ENCODE assay signal across 9 cellular contexts in the genomic region with DNA sequence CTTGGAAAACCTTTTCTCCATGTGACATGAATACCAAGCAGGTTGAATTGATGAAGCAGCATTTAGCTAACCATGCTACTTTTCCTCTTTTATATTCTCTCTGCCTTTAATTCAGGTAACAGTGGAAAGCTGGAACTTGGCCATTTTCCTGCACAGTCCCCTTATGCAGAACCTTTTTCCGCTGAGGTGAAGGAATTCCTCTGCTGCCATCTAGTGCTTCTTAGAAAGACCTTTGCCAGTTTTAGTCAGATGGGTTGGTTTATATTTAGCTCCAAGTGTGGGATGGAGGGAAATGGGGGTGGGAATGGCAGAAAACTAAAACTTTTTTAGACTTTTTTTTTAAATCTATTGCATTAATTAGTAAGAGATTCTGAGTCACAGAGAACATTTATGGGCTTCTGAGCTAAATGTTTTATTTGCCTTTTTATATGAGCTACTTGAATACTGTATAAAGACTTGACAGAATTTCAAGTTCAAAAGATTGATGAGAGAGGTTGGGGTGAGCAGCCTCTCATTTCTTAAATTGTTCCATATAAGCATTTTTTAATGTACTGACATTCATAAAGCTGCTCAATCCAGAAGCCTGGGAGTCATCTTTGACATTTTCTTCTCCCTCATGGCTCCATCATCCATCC.
DNase-seq lines count a peak whose midpoint lies in the region; ATAC-seq and TF ChIP-seq lines count a peak whose summit lies in the region.
"Had no signal": no experiment of that assay in that cellular context is flagged by ENCODE, and none has a peak within 500 bp of the region (broad histone marks: within the 10 kb centered on the region; RNA-seq: fewer than 3 reads in every experiment).

No MANE protein-coding gene starts in this region.

- peaks cover 8% of the 10 kb centered on the region for H3K27me3 Mint-ChIP-seq in progenitor cell of endocrine pancreas
- H3K27me3 Mint-ChIP-seq in activated T-helper 1 cell treated with anti-CD3 and anti-CD28 coated beads, Interleukin-12 subunit alpha, Interleukin-12 subunit beta, Interleukin-2, Interleukin-4 antibody, amounts not matched to agents 30 ng/mL and 10 ng/mL and 1 ng/mL, durations not matched to agents 14 hours and 24 hours and 36 hours (ENCODE audit: insufficient read depth) = peaks cover 11% of the 10 kb centered on the region
- H3K27me3 Mint-ChIP-seq: dendritic cell treated with granulocyte-macrophage colony-stimulating factor and Interleukin-4, amounts not matched to agents 40 ng/mL and 50 ng/mL, for 4 days had no signal

- H3K4me3 Mint-ChIP-seq in progenitor cell of endocrine pancreas (ENCODE audit: low read depth) = no peak overlapping the region
- H3K4me3 Mint-ChIP-seq in activated T-helper 1 cell treated with anti-CD3 and anti-CD28 coated beads, Interleukin-12 subunit alpha, Interleukin-12 subunit beta, Interleukin-2, Interleukin-4 antibody, amounts not matched to agents 30 ng/mL and 10 ng/mL and 1 ng/mL, durations not matched to agents 14 hours and 24 hours and 36 hours = no peak overlapping the region
- H3K4me3 Mint-ChIP-seq: dendritic cell treated with granulocyte-macrophage colony-stimulating factor and Interleukin-4, amounts not matched to agents 40 ng/mL and 50 ng/mL, for 4 days had no signal

- H3K27ac Mint-ChIP-seq in progenitor cell of endocrine pancreas = no peak overlapping the region
- H3K27ac Mint-ChIP-seq in activated T-helper 1 cell treated with anti-CD3 and anti-CD28 coated beads, Interleukin-12 subunit alpha, Interleukin-12 subunit beta, Interleukin-2, Interleukin-4 antibody, amounts not matched to agents 30 ng/mL and 10 ng/mL and 1 ng/mL, durations not matched to agents 14 hours and 24 hours and 36 hours = no peak overlapping the region
- H3K27ac Mint-ChIP-seq: dendritic cell treated with granulocyte-macrophage colony-stimulating factor and Interleukin-4, amounts not matched to agents 40 ng/mL and 50 ng/mL, for 4 days had no signal

- POLR2A ChIA-PET in AG04449 (lab: Yijun Ruan, JAX) = no interaction called here

- no peaks in the 10 kb centered on the region for H3K4me1 Mint-ChIP-seq in progenitor cell of endocrine pancreas (ENCODE audit: low read depth)
- H3K4me1 Mint-ChIP-seq in activated T-helper 1 cell treated with anti-CD3 and anti-CD28 coated beads, Interleukin-12 subunit alpha, Interleukin-12 subunit beta, Interleukin-2, Interleukin-4 antibody, amounts not matched to agents 30 ng/mL and 10 ng/mL and 1 ng/mL, durations not matched to agents 14 hours and 24 hours and 36 hours (ENCODE audit: low read depth) = no peaks in the 10 kb centered on the region

- DNase-seq in AG04449 (ENCODE audit: low read depth, low spot score) (peak; percentile 49), NCI-H1105 treated with DMSO at 0.1 percent for 48 hours (lab: John Stamatoyannopoulos, UW) (peak; percentile 88), SKM-1 (lab: John Stamatoyannopoulos, UW; ENCODE audit: unreplicated experiment) (peak; percentile 50), foreskin keratinocyte (peak; percentile 37 to 70), progenitor cell of endocrine pancreas (ENCODE audit: low spot score, unreplicated experiment) (no peak)
- no peak for DNase-seq in activated T-helper 1 cell treated with anti-CD3 and anti-CD28 coated beads, Interleukin-12 subunit alpha, Interleukin-12 subunit beta, Interleukin-2, Interleukin-4 antibody, amounts not matched to agents 30 ng/mL and 10 ng/mL and 1 ng/mL, durations not matched to agents 14 hours and 24 hours and 36 hours (ENCODE audit: low spot score)

- H3K4me3 ChIP-seq in AG04449 (ENCODE audit: low read depth, low read length) = no peak overlapping the region

- TF ChIP-seq CTCF in AG04449 (IDR thresholded peaks at IDR 0.05; ENCODE audit: insufficient read depth, low read length, missing control alignments) (peak; percentile 53), foreskin keratinocyte (conservative IDR thresholded peaks at IDR 0.05) (peak; percentile 94), progenitor cell of endocrine pancreas (IDR thresholded peaks at IDR 0.05; ENCODE audit: unreplicated experiment) (peak; percentile 76)

- no peaks in the 10 kb centered on the region for H3K27me3 ChIP-seq in foreskin keratinocyte

- no peaks in the 10 kb centered on the region for H3K36me3 Mint-ChIP-seq in progenitor cell of endocrine pancreas (ENCODE audit: insufficient read depth)
- H3K36me3 Mint-ChIP-seq in activated T-helper 1 cell treated with anti-CD3 and anti-CD28 coated beads, Interleukin-12 subunit alpha, Interleukin-12 subunit beta, Interleukin-2, Interleukin-4 antibody, amounts not matched to agents 30 ng/mL and 10 ng/mL and 1 ng/mL, durations not matched to agents 14 hours and 24 hours and 36 hours (ENCODE audit: low read depth) = no peaks in the 10 kb centered on the region

- H3K4me1 ChIP-seq in foreskin keratinocyte = peaks cover 12% of the 10 kb centered on the region

- ATAC-seq in GM18907 (IDR thresholded peaks at IDR 0.05; ENCODE audit: unreplicated experiment) (peak; percentile 60), foreskin keratinocyte (peak; percentile 64), GM19328 (IDR thresholded peaks at IDR 0.05; ENCODE audit: unreplicated experiment) (no peak)

- CTCF ChIA-PET in AG04449 (lab: Yijun Ruan, JAX) = interaction anchor here (0.7 to 3.4 kb wide), 30 partner anchors 9 to 1283 kb away, joined by 3 to 85 read pairs (median 3); no protein-coding TSS in a partner anchor

- intact Hi-C loops in activated T-helper 1 cell treated with anti-CD3 and anti-CD28 coated beads, Interleukin-12 subunit alpha, Interleukin-12 subunit beta, Interleukin-2, Interleukin-4 antibody, amounts not matched to agents 30 ng/mL and 10 ng/mL and 1 ng/mL, durations not matched to agents 14 hours and 24 hours and 36 hours (cut with micrococcal nuclease) = loop anchor here (1.0 kb wide), 1 partner anchor 86 kb away; no protein-coding TSS in a partner anchor

- no peak overlapping the region for H3K27ac ChIP-seq in foreskin keratinocyte

- no peaks in the 10 kb centered on the region for H3K9me3 Mint-ChIP-seq in progenitor cell of endocrine pancreas (ENCODE audit: low read depth)
- H3K9me3 Mint-ChIP-seq in activated T-helper 1 cell treated with anti-CD3 and anti-CD28 coated beads, Interleukin-12 subunit alpha, Interleukin-12 subunit beta, Interleukin-2, Interleukin-4 antibody, amounts not matched to agents 30 ng/mL and 10 ng/mL and 1 ng/mL, durations not matched to agents 14 hours and 24 hours and 36 hours = no peaks in the 10 kb centered on the region
- H3K9me3 Mint-ChIP-seq: dendritic cell treated with granulocyte-macrophage colony-stimulating factor and Interleukin-4, amounts not matched to agents 40 ng/mL and 50 ng/mL, for 4 days had no signal

Comparison
In these comparisons a context has a peak if more than half of its experiments do, and no peak if none do; other contexts are left out.
1. DNase-seq: peak in AG04449 (single experiment), NCI-H1105 treated with DMSO at 0.1 percent for 48 hours (single experiment), SKM-1 (single experiment) and foreskin keratinocyte (2 of 2); none in progenitor cell of endocrine pancreas (single experiment) and activated T-helper 1 cell treated with anti-CD3 and anti-CD28 coated beads, Interleukin-12 subunit alpha, Interleukin-12 subunit beta, Interleukin-2, Interleukin-4 antibody, amounts not matched to agents 30 ng/mL and 10 ng/mL and 1 ng/mL, durations not matched to agents 14 hours and 24 hours and 36 hours (single experiment).
2. Peak in every context shown above with its lines, with median percentiles within 50 percentile points of each other: CTCF ChIP-seq.